ENCODE assay signal across 12 cellular contexts in genomic region chr14:99244960-99245340, GRCh38. TPM values are rescaled to one million over a fixed set of nuclear protein-coding genes. Genes with fewer than 3 reads are reported as not detected.
A peak's percentile ranks its signal among the peaks of the same experiment; 100 is the strongest.
DNase-seq lines count a peak whose midpoint lies in the region; ATAC-seq and TF ChIP-seq lines count a peak whose summit lies in the region.
"Had no signal": no experiment of that assay in that cellular context is flagged by ENCODE, and none has a peak within 500 bp of the region (broad histone marks: within the 10 kb centered on the region; RNA-seq: fewer than 3 reads in every experiment).

No MANE protein-coding gene starts in this region.

- no peaks in the 10 kb centered on the region for H3K27me3 ChIP-seq in GM23338 (ENCODE audit: insufficient read depth)
- no peaks in the 10 kb centered on the region for H3K27me3 ChIP-seq in esophagus (ENCODE audit: control insufficient read depth in 1 of 2, insufficient read depth in 2 of 2, low read length in 2 of 2)
- H3K27me3 ChIP-seq in neural progenitor cell = peaks cover 89% of the 10 kb centered on the region

- ATAC-seq in GM23338 = no peak
- no peak for ATAC-seq in T-cell (replicated peaks in 1 of 4)
- ATAC-seq in HG03460 (IDR thresholded peaks at IDR 0.05; ENCODE audit: unreplicated experiment) = no peak

- H3K4me3 ChIP-seq in GM23338 (peak overlapping the region; percentile 77), esophagus (ENCODE audit: low read depth in 1 of 2, low read length in 2 of 2) (peak overlapping the region in 1 of 2 donors; percentile 47), neural progenitor cell (peak overlapping the region; percentile 52)

- peak; percentile 33 for DNase-seq in GM23338 (ENCODE audit: low spot score)
- DNase-seq in T-cell = no peak
- no peak for DNase-seq in neural progenitor cell (ENCODE audit: low spot score)
- DNase-seq in head of caudate nucleus = no peak
- DNase-seq in Calu3 = no peak
- no peak for DNase-seq in NCI-H1417 (lab: John Stamatoyannopoulos, UW)
- DNase-seq: NCI-H748 treated with DMSO at 0.1 percent for 48 hours, SHP77 had no signal

- no peaks in the 10 kb centered on the region; the same call in none of the 2 replicates for H4K20me1 ChIP-seq in GM23338 (replicated peaks; ENCODE audit: insufficient read depth)
- H4K20me1 ChIP-seq in neural progenitor cell (ENCODE audit: low read depth) = no peaks in the 10 kb centered on the region

- no peaks in the 10 kb centered on the region for H3K9me3 ChIP-seq in esophagus (ENCODE audit: control insufficient read depth in 2 of 2, insufficient read depth in 1 of 2, low read depth in 1 of 2, low read length in 1 of 2)
- H3K9me3 ChIP-seq in neural progenitor cell (ENCODE audit: low read depth) = no peaks in the 10 kb centered on the region

- H3K27ac ChIP-seq in GM23338 (ENCODE audit: low read depth) (peak overlapping the region; percentile 97), esophagus (ENCODE audit: low read depth in 2 of 2, low read length in 1 of 2) (peak overlapping the region; percentile 60 to 80), neural progenitor cell (no peak overlapping the region)
- H3K27ac ChIP-seq: VCaP had no signal

- H3K27ac Mint-ChIP-seq in GM23338 (peak overlapping the region; percentile 96), T-cell (peak overlapping the region; percentile 98), neural progenitor cell (no peak overlapping the region), Calu3 (ENCODE audit: unreplicated experiment) (no peak overlapping the region)

- H3K4me1 Mint-ChIP-seq in GM23338 (peaks cover 80% of the 10 kb centered on the region), T-cell (peaks cover 85 to 87% (median 86%) of the 10 kb centered on the region in 3 donors), neural progenitor cell (peaks cover 46% of the 10 kb centered on the region), Calu3 (ENCODE audit: low read depth, unreplicated experiment) (no peaks in the 10 kb centered on the region)

- H3K9ac ChIP-seq in neural progenitor cell = no peak overlapping the region

- H3K9me3 Mint-ChIP-seq in GM23338 = no peaks in the 10 kb centered on the region; the same call in 2 of the 3 replicates
- no peaks in the 10 kb centered on the region for H3K9me3 Mint-ChIP-seq in T-cell
- H3K9me3 Mint-ChIP-seq in neural progenitor cell = no peaks in the 10 kb centered on the region
- H3K9me3 Mint-ChIP-seq in Calu3 (ENCODE audit: low read depth, unreplicated experiment) = no peaks in the 10 kb centered on the region

- H2AFZ ChIP-seq in GM23338 (no peak overlapping the region), neural progenitor cell (replicated peaks) (no peak overlapping the region)

- BruUV-seq in Calu3 (replicated peaks; lab: Mats Ljungman, UMichigan) = no TSS peak

- peaks cover 68% of the 10 kb centered on the region for H3K4me1 ChIP-seq in GM23338 (ENCODE audit: insufficient read depth)
- peaks cover 6 to 22% of the 10 kb centered on the region in 2 donors for H3K4me1 ChIP-seq in esophagus (ENCODE audit: control insufficient read depth in 2 of 2, insufficient read depth in 2 of 2, low read length in 1 of 2)
- peaks cover 5% of the 10 kb centered on the region for H3K4me1 ChIP-seq in neural progenitor cell

- H3K36me3 Mint-ChIP-seq in GM23338 (ENCODE audit: low read depth) (peaks cover 3% of the 10 kb centered on the region; the same call in 1 of the 3 replicates), T-cell (peaks cover 38% of the 10 kb centered on the region), neural progenitor cell (no peaks in the 10 kb centered on the region), Calu3 (ENCODE audit: insufficient read depth, unreplicated experiment) (no peaks in the 10 kb centered on the region)

- H3K27me3 Mint-ChIP-seq in GM23338 (ENCODE audit: insufficient read depth, low read depth, poor library complexity) = peaks cover 20% of the 10 kb centered on the region
- H3K27me3 Mint-ChIP-seq in T-cell = no peaks in the 10 kb centered on the region
- peaks cover 53% of the 10 kb centered on the region for H3K27me3 Mint-ChIP-seq in neural progenitor cell (ENCODE audit: insufficient read depth, low read depth)
- H3K27me3 Mint-ChIP-seq in Calu3 (ENCODE audit: unreplicated experiment) = peaks cover 13% of the 10 kb centered on the region

- H3K9me2 ChIP-seq in GM23338 (ENCODE audit: insufficient read depth) = no peaks in the 10 kb centered on the region

- POLR2A ChIA-PET in T-cell (lab: Charles Lee) = interaction anchor here (0.6 to 1.3 kb wide), 8 partner anchors 9 to 1046 kb away, joined by 3 to 5 read pairs (median 4); no protein-coding TSS in a partner anchor

- H3K79me2 ChIP-seq in GM23338 (replicated peaks; ENCODE audit: insufficient read depth) (peaks cover 74% of the 10 kb centered on the region), neural progenitor cell (ENCODE audit: low read depth) (no peaks in the 10 kb centered on the region)

- TF ChIP-seq CTCF in GM23338 (conservative IDR thresholded peaks at IDR 0.05; ENCODE audit: low read depth in 2 of 2) = no peak
- TF ChIP-seq CTCF in neural progenitor cell (IDR thresholded peaks at IDR 0.05) = no peak
- TF ChIP-seq CTCF in Calu3 (IDR thresholded peaks at IDR 0.05; ENCODE audit: unreplicated experiment) = no peak

- H3K4me2 ChIP-seq in GM23338 = peak overlapping the region; percentile 81
- H3K4me2 ChIP-seq in neural progenitor cell = peak overlapping the region; percentile 91

- H3K36me3 ChIP-seq in GM23338 (ENCODE audit: insufficient read depth) (no peaks in the 10 kb centered on the region), esophagus (ENCODE audit: control insufficient read depth in 2 of 2, insufficient read depth in 2 of 2, low read length in 1 of 2) (no peaks in the 10 kb centered on the region), neural progenitor cell (no peaks in the 10 kb centered on the region)

- H3K4me3 Mint-ChIP-seq in GM23338 = peak overlapping the region; percentile 81
- peak overlapping the region; percentile 85 to 96 (median 88) for H3K4me3 Mint-ChIP-seq in T-cell
- H3K4me3 Mint-ChIP-seq in neural progenitor cell = peak overlapping the region; percentile 81
- no peak overlapping the region for H3K4me3 Mint-ChIP-seq in Calu3 (ENCODE audit: low read depth, unreplicated experiment)

- H3F3A ChIP-seq in GM23338 (replicated peaks; ENCODE audit: low read depth) (peaks cover 13% of the 10 kb centered on the region), neural progenitor cell (ENCODE audit: low read depth) (peaks cover 26% of the 10 kb centered on the region)

- CTCF ChIA-PET in T-cell (lab: Charles Lee) (interaction anchor here (0.6 to 1.5 kb wide), 4 partner anchors 17 to 24 kb away, joined by 3 to 8 read pairs (median 4); no protein-coding TSS in a partner anchor), Calu3 (lab: Charles Lee) (no interaction called here)

- 37 to 42% methylated on average over 5 of the region's 5 CpGs for WGBS in esophagus, 2 donors

- intact Hi-C loops in head of caudate nucleus (cut with DNase I) = no loop called here
- intact Hi-C loops in Calu3 (cut with micrococcal nuclease; ENCODE audit: unreplicated experiment) = no loop called here

TF ChIP-seq in GM23338, 12 proteins besides CTCF, POLR2A, EP300 and RAD21:
- no peak for TF ChIP-seq CREB1 (CRISPR knock-in tag; IDR thresholded peaks at IDR 0.05; ENCODE audit: low read depth)
- TF ChIP-seq NANOG (IDR thresholded peaks at IDR 0.05; ENCODE audit: borderline replicate concordance) = no peak
- no peak for TF ChIP-seq REST (IDR thresholded peaks at IDR 0.05; ENCODE audit: unreplicated experiment)
- no peak for TF ChIP-seq JUNB (IDR thresholded peaks at IDR 0.05; ENCODE audit: unreplicated experiment)
- no peak for TF ChIP-seq ETS1 (IDR thresholded peaks at IDR 0.05)
- no peak for TF ChIP-seq ZNF331 (CRISPR knock-in tag; IDR thresholded peaks at IDR 0.05; ENCODE audit: low read depth)
- no peak for TF ChIP-seq ZNF114 (CRISPR knock-in tag; IDR thresholded peaks at IDR 0.05)

RNA-seq across cellular contexts. Expression of gene BCL11B, which starts 27.0 kb away (rescaled TPM):
- 5.6 and 6.7 TPM in 2 replicates for total RNA-seq in GM23338 (2014; rRNA removed; shearing (Covaris generic))
- polyA plus RNA-seq in GM23338 (2016; fragmentation: Nextera tagmentation; extraction: Ambion mirVana) (2.4 and 2.7 TPM in 2 replicates), esophagus (1 to 10 TPM; 1.7 to 2.2 TPM)
- total RNA-seq in T-cell (100 to 1,000 TPM; 181 to 240 (median 196) TPM), neural progenitor cell (ENCODE audit: low replicate concordance) (1.3 and 1.5 TPM in 2 replicates), Calu3 (2022) (0.24 and 0.59 TPM in 2 replicates)
- total RNA-seq: HepG2 had no signal
- polyA plus RNA-seq: HepG2 had no signal

Comparison
In these comparisons a context has a peak if more than half of its experiments do, and no peak if none do; other contexts are left out.
1. H3K27ac Mint-ChIP-seq: peak in GM23338 (single experiment) and T-cell (2 of 2); none in neural progenitor cell (single experiment) and Calu3 (single experiment).
2. RNA of gene BCL11B, which starts 27.0 kb away (total RNA-seq): 181 to 240 TPM in T-cell; 5.6 to 6.7 TPM in GM23338, 1.3 to 1.5 TPM in neural progenitor cell and 0.24 to 0.59 TPM in Calu3; every median in the first group is over 10 times any median in the second.